Comparison of ENCODE assay signal across 8 cellular contexts in genomic region chr5:56376128-56376527, GRCh38.
"Had no signal": no experiment of that assay in that cellular context is flagged by ENCODE, and none has a peak within 500 bp of the region (broad histone marks: within the 10 kb centered on the region; RNA-seq: fewer than 3 reads in every experiment).

No MANE protein-coding gene starts in this region.

- DNase-seq: GDM1, GF-D8 had no signal

- ATAC-seq: GM12878 had no signal

- FAIRE-seq: G401.6, GM12878, GM12891, GM12892, GM18507, GM19239 had no signal

- H3K4me3 ChIP-seq: GM12878 had no signal
